In the genomic region with DNA sequence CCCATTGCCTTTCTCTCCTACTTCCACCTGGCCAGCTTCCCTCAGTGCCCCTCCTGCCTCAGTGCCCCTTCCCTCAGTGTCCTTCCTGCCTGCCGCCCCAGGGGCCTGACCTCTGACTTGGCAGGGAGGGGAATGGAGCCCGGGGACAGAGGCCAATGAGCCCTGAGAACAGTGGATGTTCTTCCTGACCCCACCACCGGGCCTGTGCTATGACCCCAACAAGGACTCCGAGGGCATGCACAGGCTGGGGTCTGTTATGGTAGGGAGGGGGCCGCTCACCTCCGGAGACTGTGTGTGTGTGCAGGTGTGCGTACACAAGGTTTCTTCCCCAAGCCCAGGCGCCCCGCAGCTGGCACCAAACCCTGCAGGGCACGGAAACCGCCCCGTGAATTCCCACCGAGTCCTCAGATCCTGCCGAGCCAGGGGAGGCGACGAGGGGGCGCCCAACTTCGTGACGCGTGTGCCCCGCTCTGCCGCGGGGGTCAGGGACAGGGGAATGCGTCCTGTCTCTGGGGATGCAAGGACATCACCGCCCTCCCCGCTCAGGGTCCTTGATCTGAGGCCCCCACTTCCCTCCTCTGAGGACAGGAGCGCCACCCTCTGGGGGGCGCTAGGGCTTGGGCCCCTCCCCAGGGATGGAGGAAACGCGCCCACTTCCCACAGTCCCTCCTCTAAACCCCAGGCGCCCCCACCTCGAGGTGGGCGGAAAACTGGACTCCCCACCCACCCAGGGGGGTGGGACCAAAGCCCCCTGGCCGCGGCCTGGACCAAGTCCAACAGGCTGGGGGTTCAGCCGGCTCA, we compare ENCODE assay signal across 10 cellular contexts. TPM values are rescaled to one million over a fixed set of nuclear protein-coding genes. Genes with fewer than 3 reads are reported as not detected.
DNase-seq lines count a peak whose midpoint lies in the region; ATAC-seq, FAIRE-seq and TF ChIP-seq lines count a peak whose summit lies in the region.
"Had no signal": no experiment of that assay in that cellular context is flagged by ENCODE, and none has a peak within 500 bp of the region (broad histone marks: within the 10 kb centered on the region; RNA-seq: fewer than 3 reads in every experiment).

No MANE protein-coding gene starts in this region.

- peak in 1 of 2 experiments; percentile 21; a peak in 1 of 4 replicates for TF ChIP-seq RAD21 in K562 (CRISPR knock-in tag; conservative IDR thresholded peaks at IDR 0.05 in 1 of 2, IDR thresholded peaks at IDR 0.05 in 1 of 2)
- TF ChIP-seq RAD21 in liver (IDR thresholded peaks at IDR 0.05), result no peak

- FAIRE-seq in K562 (lab: Jason Lieb, UNC), result no peak

- peak overlapping the region; percentile 83 for H2AFZ ChIP-seq in K562 (ENCODE audit: low read depth, low read length)

- no peaks in the 10 kb centered on the region for H3K9me1 ChIP-seq in K562 (ENCODE audit: control insufficient read depth, insufficient read depth, low read length)

- H3K9ac ChIP-seq in K562 (ENCODE audit: insufficient read depth in 1 of 2, low read depth in 2 of 2, low read length in 2 of 2) (peak overlapping the region; percentile 87 to 91; a peak in 3 of 4 replicates), liver (ENCODE audit: low read depth in 1 of 2, low read length in 2 of 2) (no peak overlapping the region)

- WGBS in K562 (ENCODE audit: insufficient coverage, low coverage, missing lambda C conversion rate), result 61% methylated on average over 28 of the region's 36 CpGs
- 30% methylated on average over 36 of the region's 36 CpGs for WGBS in liver

- no peaks in the 10 kb centered on the region for H3K9me3 Mint-ChIP-seq in activated naive CD8-positive, alpha-beta T cell (ENCODE audit: low read depth)
- no peaks in the 10 kb centered on the region for H3K9me3 Mint-ChIP-seq in activated naive CD8-positive, alpha-beta T cell treated with anti-CD3 and anti-CD28 coated beads for 36 hours
- no peaks in the 10 kb centered on the region for H3K9me3 Mint-ChIP-seq in type B pancreatic cell
- H3K9me3 Mint-ChIP-seq: activated naive CD8-positive, alpha-beta T cell treated with anti-CD3 and anti-CD28 coated beads, Interleukin-2, amount 10 ng/mL, durations not matched to agents 7 days and 5 days; IgD-negative memory B cell had no signal

- H3K4me3 ChIP-seq in K562, result peak overlapping the region; percentile 56
- H3K4me3 ChIP-seq in liver (ENCODE audit: low read depth in 1 of 3, low read length in 3 of 3), result peak overlapping the region in 2 of 3 donors; percentile 53 to 61
- H3K4me3 ChIP-seq in foreskin fibroblast (ENCODE audit: low read depth in 1 of 2, low read length in 2 of 2), result peak overlapping the region in 1 of 2 donors; percentile 11

- H3K36me3 ChIP-seq in K562 (ENCODE audit: control insufficient read depth, insufficient read depth, low read length) (peaks cover 8% of the 10 kb centered on the region; the same call in 1 of the 3 replicates), liver (ENCODE audit: control insufficient read depth in 4 of 4, insufficient read depth in 3 of 4, low read depth in 1 of 4, low read length in 3 of 4) (no peaks in the 10 kb centered on the region)

- intact Hi-C loops in K562 (cut with micrococcal nuclease), result no loop called here

- H3K9me3 ChIP-seq in K562 (replicated peaks; ENCODE audit: control insufficient read depth, insufficient read depth, low read depth, low read length) (no peaks in the 10 kb centered on the region), liver (ENCODE audit: control insufficient read depth in 4 of 4, low read length in 3 of 4) (no peaks in the 10 kb centered on the region)

- peaks cover 10% of the 10 kb centered on the region for H3K27me3 Mint-ChIP-seq in activated naive CD8-positive, alpha-beta T cell
- H3K27me3 Mint-ChIP-seq in activated naive CD8-positive, alpha-beta T cell treated with anti-CD3 and anti-CD28 coated beads for 36 hours, result peaks cover 47% of the 10 kb centered on the region
- peaks cover 49% of the 10 kb centered on the region for H3K27me3 Mint-ChIP-seq in type B pancreatic cell

- peak overlapping the region; percentile 85; the same call in 2 of the 3 replicates for H3K27ac ChIP-seq in K562 (ENCODE audit: extremely low read depth, low read depth, low read length)
- H3K27ac ChIP-seq in liver (ENCODE audit: low read depth in 1 of 2, low read length in 2 of 2), result no peak overlapping the region

- BruUV-seq in K562 (replicated peaks; lab: Mats Ljungman, UMichigan), result no TSS peak

- no peak for TF ChIP-seq POLR2A in K562 (conservative IDR thresholded peaks at IDR 0.05)

- H3K4me1 Mint-ChIP-seq in activated naive CD8-positive, alpha-beta T cell (ENCODE audit: low read depth), result no peaks in the 10 kb centered on the region
- no peaks in the 10 kb centered on the region for H3K4me1 Mint-ChIP-seq in activated naive CD8-positive, alpha-beta T cell treated with anti-CD3 and anti-CD28 coated beads for 36 hours
- peaks cover 28% of the 10 kb centered on the region for H3K4me1 Mint-ChIP-seq in type B pancreatic cell (ENCODE audit: unreplicated experiment)

- peak overlapping the region; percentile 61 for H3K4me3 Mint-ChIP-seq in activated naive CD8-positive, alpha-beta T cell
- H3K4me3 Mint-ChIP-seq in activated naive CD8-positive, alpha-beta T cell treated with anti-CD3 and anti-CD28 coated beads for 36 hours, result no peak overlapping the region
- peak overlapping the region; percentile 52 for H3K4me3 Mint-ChIP-seq in type B pancreatic cell

- H3K27ac Mint-ChIP-seq in activated naive CD8-positive, alpha-beta T cell, result no peak overlapping the region
- H3K27ac Mint-ChIP-seq in activated naive CD8-positive, alpha-beta T cell treated with anti-CD3 and anti-CD28 coated beads for 36 hours, result no peak overlapping the region
- H3K27ac Mint-ChIP-seq in type B pancreatic cell, result no peak overlapping the region
- H3K27ac Mint-ChIP-seq: activated naive CD8-positive, alpha-beta T cell treated with anti-CD3 and anti-CD28 coated beads, Interleukin-2, amount 10 ng/mL, durations not matched to agents 7 days and 5 days had no signal

- in situ Hi-C loops in K562 (cut with MboI), result loop anchor here (25.0 kb wide), 1 partner anchor 156 kb away; the partner anchor contains the start of gene ALPL

- CTCF ChIA-PET in K562 (lab: Yijun Ruan, JAX; ENCODE audit: low intra/inter-chr PET ratio), result no interaction called here

- POLR2A ChIA-PET in K562 (lab: Yijun Ruan, JAX), result interaction anchor here (0.7 to 1.4 kb wide), 3 partner anchors 9 to 72 kb away, joined by 4 to 7 read pairs (median 4); no protein-coding TSS in a partner anchor

- TF ChIP-seq EP300 in K562 (IDR thresholded peaks at IDR 0.05; ENCODE audit: low read length), result no peak

- peaks cover 7% of the 10 kb centered on the region; the same call in 1 of the 2 replicates for H4K20me1 ChIP-seq in K562 (replicated peaks; ENCODE audit: control insufficient read depth, insufficient read depth, low read length)

- peaks cover 37 to 51% of the 10 kb centered on the region in 2 experiments for H3K4me1 ChIP-seq in K562 (replicated peaks in 1 of 2; ENCODE audit: control insufficient read depth in 2 of 2, insufficient read depth in 2 of 2, low read length in 2 of 2)
- peaks cover 19 to 42% (median 30%) of the 10 kb centered on the region in 4 donors for H3K4me1 ChIP-seq in liver (ENCODE audit: control insufficient read depth in 4 of 4, insufficient read depth in 4 of 4, low read length in 3 of 4)

- TF ChIP-seq CTCF in K562 (IDR thresholded peaks at IDR 0.05 in 2 of 3, conservative IDR thresholded peaks at IDR 0.05 in 1 of 3; ENCODE audit: insufficient read depth in 2 of 3, low read depth in 1 of 3, low read length in 3 of 3), result peak in 2 of 3 experiments; percentile 43; a peak in 5 of 6 replicates
- TF ChIP-seq CTCF in liver (IDR thresholded peaks at IDR 0.05; ENCODE audit: low read depth, low read length, missing input control), result no peak
- no peak for TF ChIP-seq CTCF in type B pancreatic cell (conservative IDR thresholded peaks at IDR 0.05)
- TF ChIP-seq CTCF in foreskin fibroblast (IDR thresholded peaks at IDR 0.05; ENCODE audit: low read depth, low read length), result no peak

- peaks cover 12% of the 10 kb centered on the region for H3K79me2 ChIP-seq in K562 (ENCODE audit: control insufficient read depth, insufficient read depth, low read length)

- ATAC-seq in K562, result peak; percentile 12

- H3K36me3 Mint-ChIP-seq in activated naive CD8-positive, alpha-beta T cell, result no peaks in the 10 kb centered on the region
- no peaks in the 10 kb centered on the region for H3K36me3 Mint-ChIP-seq in activated naive CD8-positive, alpha-beta T cell treated with anti-CD3 and anti-CD28 coated beads for 36 hours
- no peaks in the 10 kb centered on the region for H3K36me3 Mint-ChIP-seq in type B pancreatic cell
- H3K36me3 Mint-ChIP-seq: activated naive CD8-positive, alpha-beta T cell treated with anti-CD3 and anti-CD28 coated beads, Interleukin-2, amount 10 ng/mL, durations not matched to agents 7 days and 5 days; IgD-negative memory B cell had no signal

- DNase-seq in activated naive CD8-positive, alpha-beta T cell treated with anti-CD3 and anti-CD28 coated beads for 36 hours, result no peak
- DNase-seq in K562 (ENCODE audit: extremely low read depth in 1 of 4, low spot score in 3 of 4), result peak in 3 of 4 experiments; percentile 47 to 74 (median 67)
- no peak for DNase-seq in type B pancreatic cell (ENCODE audit: extremely low spot score, unreplicated experiment)
- no peak for DNase-seq in foreskin fibroblast
- DNase-seq in middle frontal gyrus (ENCODE audit: extremely low spot score, low spot score), result no peak
- DNase-seq in AG20443 (ENCODE audit: low spot score), result no peak

- H3K27me3 ChIP-seq in K562 (ENCODE audit: control insufficient read depth in 2 of 2, insufficient read depth in 2 of 2, low read length in 2 of 2), result no peaks in the 10 kb centered on the region
- H3K27me3 ChIP-seq in liver (ENCODE audit: control insufficient read depth in 4 of 4, insufficient read depth in 4 of 4, low read length in 3 of 4), result no peaks in the 10 kb centered on the region

- peak overlapping the region; percentile 93 for H3K4me2 ChIP-seq in K562 (ENCODE audit: insufficient read depth, low read length)

RNA-seq across cellular contexts. Expression of gene RAP1GAP, which starts 0.7 kb away (rescaled TPM):
- 1 to 10 TPM in 1 of 2 experiments, under 1 TPM in 1; 0.66 to 1.3 TPM for total RNA-seq in activated naive CD8-positive, alpha-beta T cell treated with anti-CD3 and anti-CD28 coated beads for 36 hours
- 41.9 and 97.0 TPM in 2 replicates for total RNA-seq in K562 (2011; cell fraction: chromatin; rRNA removed; ENCODE audit: low replicate concordance)
- total RNA-seq in K562 (2011; cell fraction: nucleolus; rRNA removed), result 41.8 and 44.9 TPM in 2 replicates
- total RNA-seq in K562 (2011; cell fraction: nucleoplasm; rRNA removed), result 34.0 and 35.7 TPM in 2 replicates
- total RNA-seq in K562 (2014; rRNA removed) (19.2 and 28.0 TPM in 2 replicates), K562 (2014; rRNA removed; fragmentation: Illumina TruSeq; extraction: Trizol) (7.0 and 7.3 TPM in 2 replicates), K562 (2015; rRNA removed; fragmentation: Illumina TruSeq; extraction: Trizol) (9.5 and 9.7 TPM in 2 replicates), K562 (2021) (30.2 and 31.0 TPM in 2 replicates), liver (10 to 100 TPM; 10.7 to 23.1 TPM), type B pancreatic cell (ENCODE audit: low replicate concordance) (18.5 and 20.3 TPM in 2 replicates)
- polyA plus RNA-seq in K562 (2011; rRNA removed) (30.2 and 36.0 TPM in 2 replicates), K562 (2014; fragmentation: Illumina TruSeq; extraction: Trizol) (23.5 and 26.5 TPM in 2 replicates), K562 (2014; fragmentation: Nextera tagmentation; extraction: Ambion mirVana) (under 1 TPM; 0.29 to 0.51 TPM), K562 (2014; rRNA removed) (21.7 and 22.3 TPM in 2 replicates), liver (10 to 100 TPM in 1 of 2 donors, 1 to 10 TPM in 1; 8.6 to 11.8 TPM)
- 27.3 and 36.3 TPM in 2 replicates for polyA plus RNA-seq in K562 (2011; cell fraction: cytosol; rRNA removed)
- polyA plus RNA-seq in K562 (2011; cell fraction: nucleus; rRNA removed), result 68.0 and 110 TPM in 2 replicates
- polyA plus RNA-seq in K562 (2012), result 23.3 and 41.5 TPM in 2 replicates
- polyA minus RNA-seq in K562 (2011; rRNA and poly(A)+ RNA removed), result 25.4 and 27.5 TPM in 2 replicates
- 22.4 and 26.1 TPM in 2 replicates for polyA minus RNA-seq in K562 (2011; cell fraction: cytosol; rRNA and poly(A)+ RNA removed)
- polyA minus RNA-seq in K562 (2011; cell fraction: nucleus; rRNA and poly(A)+ RNA removed), result 26.9 and 27.0 TPM in 2 replicates
- polyA plus RNA-seq: IgD-negative memory B cell had no signal

Comparison
In these comparisons a context has a peak if more than half of its experiments do, and no peak if none do; other contexts are left out.
1. DNase-seq: peak in K562 (3 of 4); none in activated naive CD8-positive, alpha-beta T cell treated with anti-CD3 and anti-CD28 coated beads for 36 hours (single experiment), type B pancreatic cell (single experiment), foreskin fibroblast (0 of 2), middle frontal gyrus (single experiment) and AG20443 (single experiment).
2. H3K9ac ChIP-seq: peak in K562 (2 of 2); none in liver (0 of 2).
3. CTCF ChIP-seq: peak in K562 (2 of 3); none in liver (single experiment), type B pancreatic cell (single experiment) and foreskin fibroblast (single experiment).